ENCODE assay signal across 33 cellular contexts in genomic region chr4:63348735-63349673, GRCh38.
A peak's percentile ranks its signal among the peaks of the same experiment; 100 is the strongest.
DNase-seq lines count a peak whose midpoint lies in the region; ATAC-seq and TF ChIP-seq lines count a peak whose summit lies in the region.
"Had no signal": no experiment of that assay in that cellular context is flagged by ENCODE, and none has a peak within 500 bp of the region (broad histone marks: within the 10 kb centered on the region; RNA-seq: fewer than 3 reads in every experiment).

No MANE protein-coding gene starts in this region.

- H3K27me3 ChIP-seq in body of pancreas, result no peaks in the 10 kb centered on the region
- H3K27me3 ChIP-seq: esophagus muscularis mucosa, ovary, thyroid gland had no signal

- no peak overlapping the region for H3K27ac ChIP-seq in body of pancreas
- no peak overlapping the region for H3K27ac ChIP-seq in substantia nigra (ENCODE audit: low read depth, low read length, poor library complexity, severe bottlenecking)
- H3K27ac ChIP-seq: C4-2B, esophagus muscularis mucosa, ovary, thyroid gland had no signal

- H3K4me3 ChIP-seq in body of pancreas, result no peak overlapping the region
- H3K4me3 ChIP-seq: esophagus muscularis mucosa, ovary, thyroid gland had no signal

- peaks cover 0 to 16% (median 0%) of the 10 kb centered on the region in 3 donors for H3K9me3 ChIP-seq in body of pancreas
- H3K9me3 ChIP-seq: ovary, thyroid gland had no signal

- TF ChIP-seq CTCF in natural killer cell (IDR thresholded peaks at IDR 0.05) (no peak), body of pancreas (IDR thresholded peaks at IDR 0.05) (no peak), osteocyte (IDR thresholded peaks at IDR 0.05) (no peak)

- H3K27me3 Mint-ChIP-seq in natural killer cell treated with Interleukin-12 subunit alpha and Interleukin-12 subunit beta and Interleukin-15 and Interleukin-18, amount 100 ng/mL, for 72 hours, result no peaks in the 10 kb centered on the region
- H3K27me3 Mint-ChIP-seq in natural killer cell (ENCODE audit: low read depth in 2 of 2) (no peaks in the 10 kb centered on the region), osteocyte (ENCODE audit: unreplicated experiment) (peaks cover 8% of the 10 kb centered on the region)
- H3K27me3 Mint-ChIP-seq: activated CD4-positive, alpha-beta T cell treated with anti-CD3 and anti-CD28 coated beads, Interleukin-2, amount 10 ng/mL, durations not matched to agents 24 days and 14 days; activated T-cell treated with anti-CD3 and anti-CD28 coated beads, Interleukin-2, amount 50 U/mL, for 24 hours; naive thymus-derived CD4-positive, alpha-beta T cell; stimulated activated naive CD8-positive, alpha-beta T cell treated with anti-CD3 and anti-CD28 coated beads, Interleukin-15, amount 100 ng/mL, for 72 hours had no signal

- ATAC-seq in natural killer cell treated with Interleukin-12 subunit alpha and Interleukin-12 subunit beta and Interleukin-15 and Interleukin-18, amount 100 ng/mL, for 72 hours, result no peak
- no peak for ATAC-seq in natural killer cell
- ATAC-seq in body of pancreas, result peak; percentile 21
- ATAC-seq: naive thymus-derived CD4-positive, alpha-beta T cell; Panc1; stimulated activated naive CD8-positive, alpha-beta T cell treated with anti-CD3 and anti-CD28 coated beads, Interleukin-15, amount 100 ng/mL, for 72 hours; WTC11 had no signal

- no peak overlapping the region for H3K27ac Mint-ChIP-seq in natural killer cell treated with Interleukin-12 subunit alpha and Interleukin-12 subunit beta and Interleukin-15 and Interleukin-18, amount 100 ng/mL, for 72 hours
- H3K27ac Mint-ChIP-seq in natural killer cell (no peak overlapping the region), osteocyte (ENCODE audit: unreplicated experiment) (no peak overlapping the region)
- H3K27ac Mint-ChIP-seq: activated CD4-positive, alpha-beta T cell treated with anti-CD3 and anti-CD28 coated beads, Interleukin-2, amount 10 ng/mL, durations not matched to agents 24 days and 14 days; activated T-cell treated with anti-CD3 and anti-CD28 coated beads, Interleukin-2, amount 50 U/mL, for 24 hours; naive thymus-derived CD4-positive, alpha-beta T cell; stimulated activated naive CD8-positive, alpha-beta T cell treated with anti-CD3 and anti-CD28 coated beads, Interleukin-15, amount 100 ng/mL, for 72 hours; WTC11 had no signal

- H3K4me1 ChIP-seq in body of pancreas, result no peaks in the 10 kb centered on the region
- H3K4me1 ChIP-seq: esophagus muscularis mucosa, thyroid gland had no signal

- H3K4me3 Mint-ChIP-seq in natural killer cell treated with Interleukin-12 subunit alpha and Interleukin-12 subunit beta and Interleukin-15 and Interleukin-18, amount 100 ng/mL, for 72 hours, result no peak overlapping the region
- H3K4me3 Mint-ChIP-seq in natural killer cell, result no peak overlapping the region
- no peak overlapping the region for H3K4me3 Mint-ChIP-seq in osteocyte (ENCODE audit: unreplicated experiment)
- H3K4me3 Mint-ChIP-seq: activated CD4-positive, alpha-beta T cell treated with anti-CD3 and anti-CD28 coated beads, Interleukin-2, amount 10 ng/mL, durations not matched to agents 24 days and 14 days; activated T-cell treated with anti-CD3 and anti-CD28 coated beads, Interleukin-2, amount 50 U/mL, for 24 hours; naive thymus-derived CD4-positive, alpha-beta T cell; stimulated activated naive CD8-positive, alpha-beta T cell treated with anti-CD3 and anti-CD28 coated beads, Interleukin-15, amount 100 ng/mL, for 72 hours; WTC11 had no signal

- H3K36me3 Mint-ChIP-seq in natural killer cell treated with Interleukin-12 subunit alpha and Interleukin-12 subunit beta and Interleukin-15 and Interleukin-18, amount 100 ng/mL, for 72 hours, result peaks cover 16% of the 10 kb centered on the region
- H3K36me3 Mint-ChIP-seq in natural killer cell (peaks cover 7% of the 10 kb centered on the region), osteocyte (ENCODE audit: unreplicated experiment) (no peaks in the 10 kb centered on the region)
- H3K36me3 Mint-ChIP-seq: naive thymus-derived CD4-positive, alpha-beta T cell had no signal

- WGBS in body of pancreas, 2 donors, result 84 to 93% methylated on average over 20 to 44 of the region's 58 CpGs

- DNase-seq in natural killer cell treated with Interleukin-12 subunit alpha and Interleukin-12 subunit beta and Interleukin-15 and Interleukin-18, amount 100 ng/mL, for 72 hours (ENCODE audit: low spot score), result peak; percentile 53
- DNase-seq in natural killer cell, result no peak
- no peak for DNase-seq in body of pancreas
- DNase-seq in osteocyte (ENCODE audit: extremely low spot score, unreplicated experiment), result peak; percentile 84
- DNase-seq in NCI-H446 treated with DMSO at 0.1 percent for 48 hours (lab: John Stamatoyannopoulos, UW), result no peak
- DNase-seq in NCI-H2227 (lab: John Stamatoyannopoulos, UW; ENCODE audit: unreplicated experiment), result no peak
- DNase-seq in substantia nigra (lab: John Stamatoyannopoulos, UW), result no peak
- DNase-seq: activated CD4-positive, alpha-beta T cell treated with anti-CD3 and anti-CD28 coated beads, Interleukin-2, amount 10 ng/mL, durations not matched to agents 24 days and 14 days; activated naive CD4-positive, alpha-beta T cell; activated T-cell treated with anti-CD3 and anti-CD28 coated beads, Interleukin-2, amount 50 U/mL, for 24 hours; central memory CD4-positive, alpha-beta T cell; COR-L47; dermis blood vessel endothelial cell; DMS53; foreskin fibroblast; islet precursor cell; Karpas-422; naive thymus-derived CD4-positive, alpha-beta T cell; NCI-H1417; NCI-H2081; NCI-H226; NCI-H748 treated with DMSO at 0.1 percent for 48 hours; SIG-M5; stimulated activated CD4-positive, alpha-beta T cell treated with anti-CD3 and anti-CD28 coated beads, Interleukin-2, amount 100 ng/mL, for 24 hours; stimulated activated CD8-positive, alpha-beta memory T cell treated with anti-CD3 and anti-CD28 coated beads, Interleukin-4, amount 100 ng/mL, for 48 hours; stimulated activated naive CD8-positive, alpha-beta T cell treated with anti-CD3 and anti-CD28 coated beads, Interleukin-15, amount 100 ng/mL, for 72 hours; T-helper 9 cell had no signal

- no peaks in the 10 kb centered on the region for H3K36me3 ChIP-seq in body of pancreas (replicated peaks in 1 of 2; ENCODE audit: insufficient read depth in 1 of 2, low read depth in 2 of 2)
- H3K36me3 ChIP-seq: esophagus muscularis mucosa, ovary, thyroid gland had no signal

- no peaks in the 10 kb centered on the region for H3K4me1 Mint-ChIP-seq in natural killer cell treated with Interleukin-12 subunit alpha and Interleukin-12 subunit beta and Interleukin-15 and Interleukin-18, amount 100 ng/mL, for 72 hours (ENCODE audit: low read depth in 2 of 2)
- H3K4me1 Mint-ChIP-seq in natural killer cell, result no peaks in the 10 kb centered on the region
- H3K4me1 Mint-ChIP-seq in osteocyte (ENCODE audit: unreplicated experiment), result no peaks in the 10 kb centered on the region
- H3K4me1 Mint-ChIP-seq: activated CD4-positive, alpha-beta T cell treated with anti-CD3 and anti-CD28 coated beads, Interleukin-2, amount 10 ng/mL, durations not matched to agents 24 days and 14 days; naive thymus-derived CD4-positive, alpha-beta T cell; stimulated activated naive CD8-positive, alpha-beta T cell treated with anti-CD3 and anti-CD28 coated beads, Interleukin-15, amount 100 ng/mL, for 72 hours; WTC11 had no signal

- intact Hi-C loops in natural killer cell (cut with micrococcal nuclease) (no loop called here), body of pancreas (cut with DNase I) (no loop called here)

- H3K9me3 Mint-ChIP-seq in natural killer cell treated with Interleukin-12 subunit alpha and Interleukin-12 subunit beta and Interleukin-15 and Interleukin-18, amount 100 ng/mL, for 72 hours, result peaks cover 20% of the 10 kb centered on the region
- H3K9me3 Mint-ChIP-seq in natural killer cell, result peaks cover 17 to 24% of the 10 kb centered on the region in 2 donors
- peaks cover 34% of the 10 kb centered on the region for H3K9me3 Mint-ChIP-seq in osteocyte (ENCODE audit: unreplicated experiment)

- no peak for TF ChIP-seq POLR2A in body of pancreas (IDR thresholded peaks at IDR 0.05)

Comparison
In these comparisons a context has a peak if more than half of its experiments do, and no peak if none do; other contexts are left out.
1. DNase-seq: peak in natural killer cell treated with Interleukin-12 subunit alpha and Interleukin-12 subunit beta and Interleukin-15 and Interleukin-18, amount 100 ng/mL, for 72 hours (single experiment) and osteocyte (single experiment); none in natural killer cell (single experiment), body of pancreas (0 of 4), NCI-H446 treated with DMSO at 0.1 percent for 48 hours (single experiment), NCI-H2227 (single experiment) and substantia nigra (0 of 49).